In genomic region chr7:70681847-70682350, GRCh38 we compare ENCODE assay signal across 9 cellular contexts.
A peak's percentile ranks its signal among the peaks of the same experiment; 100 is the strongest.
DNase-seq lines count a peak whose midpoint lies in the region; ATAC-seq and TF ChIP-seq lines count a peak whose summit lies in the region.
"Had no signal": no experiment of that assay in that cellular context is flagged by ENCODE, and none has a peak within 500 bp of the region (broad histone marks: within the 10 kb centered on the region; RNA-seq: fewer than 3 reads in every experiment).

No MANE protein-coding gene starts in this region.

- DNase-seq in LoVo (ENCODE audit: low spot score) (peak; percentile 20), right lobe of liver (peak in 2 of 3 donors; percentile 53 to 58), ovary (no peak), aorta (no peak), foreskin melanocyte (no peak), SKM-1 (lab: John Stamatoyannopoulos, UW; ENCODE audit: unreplicated experiment) (no peak)
- DNase-seq: adrenal gland had no signal

- ATAC-seq in GM18517 (IDR thresholded peaks at IDR 0.05; ENCODE audit: unreplicated experiment): peak; percentile 85
- peak; percentile 86 for ATAC-seq in GM21723 (IDR thresholded peaks at IDR 0.05; ENCODE audit: unreplicated experiment)
- ATAC-seq in right lobe of liver: peak; percentile 89 to 93 (median 90)
- no peak for ATAC-seq in aorta (ENCODE audit: low FRiP score)

- H3K4me3 ChIP-seq in right lobe of liver (peak overlapping the region in 2 of 3 donors; percentile 39 to 41), ovary (no peak overlapping the region), aorta (ENCODE audit: low read length in 2 of 2) (no peak overlapping the region)
- H3K4me3 ChIP-seq: adrenal gland had no signal

- H3K27ac ChIP-seq in right lobe of liver (peak overlapping the region in 2 of 3 donors; percentile 47 to 84), ovary (no peak overlapping the region), aorta (ENCODE audit: low read depth in 1 of 2, low read length in 2 of 2) (no peak overlapping the region)
- H3K27ac ChIP-seq: adrenal gland had no signal

- H3K27me3 ChIP-seq in right lobe of liver: no peaks in the 10 kb centered on the region
- no peaks in the 10 kb centered on the region for H3K27me3 ChIP-seq in ovary
- H3K27me3 ChIP-seq in aorta (ENCODE audit: control insufficient read depth in 1 of 2, insufficient read depth in 2 of 2, low read length in 1 of 2): no peaks in the 10 kb centered on the region
- H3K27me3 ChIP-seq: adrenal gland had no signal

- H3K4me1 ChIP-seq in right lobe of liver (peaks cover 0 to 8% (median 0%) of the 10 kb centered on the region in 4 donors), ovary (ENCODE audit: insufficient read depth) (no peaks in the 10 kb centered on the region), aorta (ENCODE audit: control insufficient read depth in 1 of 2, insufficient read depth in 2 of 2, low read length in 2 of 2) (no peaks in the 10 kb centered on the region)
- H3K4me1 ChIP-seq: adrenal gland had no signal

- intact Hi-C loops in right lobe of liver (cut with DNase I): no loop called here
- intact Hi-C loops in ovary (cut with DNase I): no loop called here
- intact Hi-C loops in aorta (cut with DNase I): no loop called here

- no peak for TF ChIP-seq EP300 in ovary (IDR thresholded peaks at IDR 0.05)

- no peaks in the 10 kb centered on the region for H3K36me3 ChIP-seq in right lobe of liver
- no peaks in the 10 kb centered on the region for H3K36me3 ChIP-seq in ovary
- no peaks in the 10 kb centered on the region for H3K36me3 ChIP-seq in aorta (ENCODE audit: control insufficient read depth in 1 of 2, insufficient read depth in 2 of 2, low read length in 1 of 2)
- H3K36me3 ChIP-seq: adrenal gland had no signal

- H3K9me3 ChIP-seq in right lobe of liver (no peaks in the 10 kb centered on the region), ovary (no peaks in the 10 kb centered on the region), aorta (ENCODE audit: control insufficient read depth, low read length) (no peaks in the 10 kb centered on the region)
- H3K9me3 ChIP-seq: adrenal gland had no signal

- WGBS in right lobe of liver (ENCODE audit: insufficient coverage, low coverage, low lambda C conversion rate, missing lambda C conversion rate): 13% methylated on average over 8 of the region's 8 CpGs
- 36 to 59% (median 49%) methylated on average over 8 of the region's 8 CpGs for WGBS in ovary, 3 donors
- WGBS in aorta, 2 donors: 89 to 92% methylated on average over 8 of the region's 8 CpGs

- no peak for TF ChIP-seq POLR2A in right lobe of liver (IDR thresholded peaks at IDR 0.05)
- TF ChIP-seq POLR2A in ovary (IDR thresholded peaks at IDR 0.05): no peak

- no peak for TF ChIP-seq CTCF in right lobe of liver (IDR thresholded peaks at IDR 0.05)
- TF ChIP-seq CTCF in ovary (IDR thresholded peaks at IDR 0.05): no peak

Comparison
In these comparisons a context has a peak if more than half of its experiments do, and no peak if none do; other contexts are left out.
1. DNase-seq: peak in LoVo (single experiment) and right lobe of liver (2 of 3); none in ovary (0 of 5), aorta (0 of 2), foreskin melanocyte (single experiment) and SKM-1 (single experiment).
2. H3K27ac ChIP-seq: peak in right lobe of liver (2 of 3); none in ovary (0 of 2) and aorta (0 of 2).
3. H3K4me3 ChIP-seq: peak in right lobe of liver (2 of 3); none in ovary (single experiment) and aorta (0 of 2).